15 cellular contexts compared by ENCODE assay signal in the genomic region with DNA sequence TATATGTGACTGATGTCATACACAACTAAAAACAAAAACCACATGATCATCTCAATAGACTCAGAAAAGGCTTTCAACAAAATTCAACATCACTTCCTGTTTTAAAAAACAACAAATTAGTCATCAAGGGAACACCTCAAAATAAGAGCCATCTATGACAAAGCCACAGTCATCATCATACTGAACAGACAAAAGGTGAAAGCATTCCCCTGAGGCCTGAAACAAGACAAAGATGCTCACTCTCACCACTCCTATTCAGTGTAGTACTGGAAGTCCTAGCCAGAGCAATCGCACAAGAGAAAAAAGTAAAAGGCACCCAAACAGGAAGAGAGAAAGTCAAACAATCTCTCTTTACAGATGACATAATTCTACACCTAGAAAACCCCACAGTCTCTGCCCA.
A peak's percentile ranks its signal among the peaks of the same experiment; 100 is the strongest.
DNase-seq lines count a peak whose midpoint lies in the region; ATAC-seq, FAIRE-seq and TF ChIP-seq lines count a peak whose summit lies in the region.
"Had no signal": no experiment of that assay in that cellular context is flagged by ENCODE, and none has a peak within 500 bp of the region (broad histone marks: within the 10 kb centered on the region; RNA-seq: fewer than 3 reads in every experiment).

No MANE protein-coding gene starts in this region.

- peak; percentile 93 for ATAC-seq in GM18511 (IDR thresholded peaks at IDR 0.05; ENCODE audit: unreplicated experiment)
- peak; percentile 85 for ATAC-seq in GM21737 (IDR thresholded peaks at IDR 0.05; ENCODE audit: unreplicated experiment)
- peak; percentile 82 for ATAC-seq in HG03135 (IDR thresholded peaks at IDR 0.05; ENCODE audit: unreplicated experiment)
- ATAC-seq: T-helper 17 cell had no signal

- no peak for FAIRE-seq in D721Med (lab: Jason Lieb, UNC)

- TF ChIP-seq CTCF in dorsolateral prefrontal cortex (IDR thresholded peaks at IDR 0.05 in 54 of 56, conservative IDR thresholded peaks at IDR 0.05 in 2 of 56; ENCODE audit: low read depth in 1 of 56, partially characterized antibody in 56 of 56) (no peak), D721Med (IDR thresholded peaks at IDR 0.05; ENCODE audit: insufficient read depth, missing control alignments) (no peak)

- peak; percentile 52 for DNase-seq in RKO (ENCODE audit: low spot score)
- no peak for DNase-seq in dorsolateral prefrontal cortex
- DNase-seq in medulla oblongata (ENCODE audit: extremely low spot score): no peak
- no peak for DNase-seq in HK-2 (ENCODE audit: unreplicated experiment)
- DNase-seq in D721Med (ENCODE audit: insufficient read length, low spot score): no peak
- DNase-seq: activated naive CD8-positive, alpha-beta T cell treated with anti-CD3 and anti-CD28 coated beads, Interleukin-2, amount 10 ng/mL, durations not matched to agents 7 days and 5 days; dermis blood vessel endothelial cell; foreskin fibroblast; NCI-H1930; stimulated activated CD8-positive, alpha-beta memory T cell treated with anti-CD3 and anti-CD28 coated beads, Interleukin-4, amount 100 ng/mL, for 48 hours; T-helper 17 cell had no signal

- intact Hi-C loops in dorsolateral prefrontal cortex (cut with DNase I): no loop called here

- H3K4me3 ChIP-seq in dorsolateral prefrontal cortex: no peak overlapping the region

- peaks cover 0 to 2% (median 0%) of the 10 kb centered on the region in 45 donors for H3K27me3 ChIP-seq in dorsolateral prefrontal cortex

- H3K27ac ChIP-seq in dorsolateral prefrontal cortex: no peak overlapping the region
- H3K27ac ChIP-seq: C4-2B had no signal
